In the genomic region with DNA sequence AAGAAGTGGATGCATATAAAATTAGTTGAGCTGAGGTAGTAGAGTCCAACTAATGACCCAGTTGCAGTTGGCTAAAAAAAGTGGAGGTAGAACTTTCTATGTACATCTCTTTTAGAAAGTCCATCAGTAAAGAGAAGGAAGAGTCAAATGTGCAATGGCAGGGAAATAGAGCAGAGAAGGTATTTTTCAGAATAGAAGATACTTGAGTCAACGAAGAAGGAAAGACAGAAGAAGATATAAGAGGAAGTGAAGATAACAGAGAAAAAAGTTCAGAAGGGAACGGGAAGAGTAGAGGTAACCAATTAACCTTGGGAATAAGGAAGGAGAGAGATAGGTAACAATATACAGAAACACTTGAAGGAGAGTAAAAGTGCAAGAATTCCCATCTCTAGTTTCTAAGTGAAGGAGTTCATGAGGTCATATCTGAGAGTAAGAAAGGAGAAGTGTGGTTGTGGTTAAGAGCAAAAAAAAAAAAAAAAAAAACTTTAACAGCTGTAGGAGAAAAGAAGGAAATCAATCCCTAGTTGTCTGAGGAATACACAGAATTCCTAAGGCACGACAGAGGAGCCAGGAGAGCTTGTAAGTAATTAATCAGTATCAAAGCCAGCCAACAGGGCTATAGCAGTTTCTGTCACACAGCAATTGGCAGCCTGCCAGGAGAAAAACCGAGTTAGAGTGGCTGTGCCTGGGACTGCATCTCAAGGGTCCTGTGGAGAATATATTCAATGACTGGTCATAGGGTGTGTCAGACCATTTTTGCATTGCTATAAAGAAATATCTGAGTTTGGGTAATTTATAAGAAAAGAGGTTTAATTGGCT, we compare ENCODE assay signal across 9 cellular contexts.
A peak's percentile ranks its signal among the peaks of the same experiment; 100 is the strongest.
DNase-seq lines count a peak whose midpoint lies in the region; ATAC-seq and TF ChIP-seq lines count a peak whose summit lies in the region.
"Had no signal": no experiment of that assay in that cellular context is flagged by ENCODE, and none has a peak within 500 bp of the region (broad histone marks: within the 10 kb centered on the region; RNA-seq: fewer than 3 reads in every experiment).

No MANE protein-coding gene starts in this region.

- no peak overlapping the region for H3K4me2 ChIP-seq in hepatocyte

- H3K27ac ChIP-seq in hepatocyte, result no peak overlapping the region

- H2AFZ ChIP-seq in hepatocyte, result no peak overlapping the region

- H3K36me3 Mint-ChIP-seq in HFFc6 (ENCODE audit: low read depth), result no peaks in the 10 kb centered on the region

- H3K27me3 ChIP-seq in hepatocyte, result no peaks in the 10 kb centered on the region

- peaks cover 1% of the 10 kb centered on the region; the same call in 1 of the 2 replicates for H3K27me3 Mint-ChIP-seq in HFFc6 (ENCODE audit: insufficient read depth)

- H3K4me3 ChIP-seq in hepatocyte, result no peak overlapping the region
- H3K4me3 ChIP-seq: HAP-1 had no signal

- TF ChIP-seq CTCF in HFFc6 (IDR thresholded peaks at IDR 0.05), result no peak
- TF ChIP-seq CTCF in hepatocyte (IDR thresholded peaks at IDR 0.05; ENCODE audit: poor library complexity), result no peak

- no peaks in the 10 kb centered on the region for H3K9me2 ChIP-seq in hepatocyte (replicated peaks; ENCODE audit: insufficient read depth)

- no peak overlapping the region for H3K27ac Mint-ChIP-seq in HFFc6

- no peaks in the 10 kb centered on the region for H3K9me3 Mint-ChIP-seq in HFFc6

- peaks cover 7% of the 10 kb centered on the region for H3K4me1 ChIP-seq in hepatocyte (ENCODE audit: insufficient read depth)
- H3K4me1 ChIP-seq: HAP-1 had no signal

- ATAC-seq in GM19395 (IDR thresholded peaks at IDR 0.05; ENCODE audit: unreplicated experiment), result no peak

- no peak overlapping the region for H3K4me3 Mint-ChIP-seq in HFFc6

- peaks cover 59% of the 10 kb centered on the region for H3K79me2 ChIP-seq in hepatocyte

- peak; percentile 10 for DNase-seq in Daoy (ENCODE audit: low read depth)
- DNase-seq in HFFc6, result peak; percentile 12
- peak; percentile 51 for DNase-seq in SK-N-DZ (ENCODE audit: low spot score)
- DNase-seq in hepatocyte (ENCODE audit: low spot score), result peak; percentile 15
- no peak for DNase-seq in 8988T
- no peak for DNase-seq in Ammon's horn (ENCODE audit: low spot score)
- no peak for DNase-seq in central memory CD4-positive, alpha-beta T cell

- H4K20me1 ChIP-seq in hepatocyte (ENCODE audit: insufficient read depth, poor library complexity, severe bottlenecking), result peaks cover 5% of the 10 kb centered on the region

- H3K36me3 ChIP-seq in hepatocyte (replicated peaks; ENCODE audit: insufficient read depth, low read depth), result no peaks in the 10 kb centered on the region
- H3K36me3 ChIP-seq: HAP-1 had no signal

- WGBS in hepatocyte (ENCODE audit: low lambda C conversion rate, missing lambda C conversion rate), result 58% methylated on average over 4 of the region's 4 CpGs

- no peaks in the 10 kb centered on the region for H3K9me3 ChIP-seq in hepatocyte (ENCODE audit: low read depth)
- H3K9me3 ChIP-seq: HAP-1 had no signal

- no peaks in the 10 kb centered on the region for H3K4me1 Mint-ChIP-seq in HFFc6 (ENCODE audit: low read depth)

Comparison
In these comparisons a context has a peak if more than half of its experiments do, and no peak if none do; other contexts are left out.
1. DNase-seq: peak in Daoy (single experiment), HFFc6 (single experiment), SK-N-DZ (single experiment) and hepatocyte (single experiment); none in 8988T (single experiment), Ammon's horn (single experiment) and central memory CD4-positive, alpha-beta T cell (single experiment).